20 cellular contexts compared by ENCODE assay signal in the genomic region with DNA sequence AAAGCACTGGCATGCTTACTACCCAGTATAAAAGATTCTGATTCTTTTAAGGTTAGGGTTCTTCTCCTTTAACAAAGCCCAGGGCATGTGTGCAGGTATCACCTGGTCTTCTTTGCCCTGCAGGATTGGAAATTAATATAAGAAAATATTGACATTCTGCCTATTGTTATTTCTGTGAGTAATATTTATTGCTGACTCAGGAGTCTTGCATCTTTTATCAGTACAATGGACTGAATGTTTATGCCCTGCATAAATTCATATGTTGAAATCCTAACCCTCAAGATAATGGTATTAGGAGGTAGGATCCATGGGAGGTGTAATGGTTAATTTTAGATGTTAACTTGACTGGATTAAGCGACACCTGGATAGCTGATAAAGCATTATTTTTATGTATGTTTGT.
DNase-seq lines count a peak whose midpoint lies in the region; ATAC-seq, FAIRE-seq and TF ChIP-seq lines count a peak whose summit lies in the region.
"Had no signal": no experiment of that assay in that cellular context is flagged by ENCODE, and none has a peak within 500 bp of the region (broad histone marks: within the 10 kb centered on the region; RNA-seq: fewer than 3 reads in every experiment).

No MANE protein-coding gene starts in this region.

- H3K36me3 ChIP-seq in IMR-90 (ENCODE audit: control insufficient read depth, insufficient read depth, low read length), result no peaks in the 10 kb centered on the region
- H3K36me3 ChIP-seq in H1 (ENCODE audit: control insufficient read depth in 2 of 4, insufficient read depth in 4 of 4, low read length in 3 of 4), result no peaks in the 10 kb centered on the region
- H3K36me3 ChIP-seq: BLaER1 treated with 17β-estradiol and CSF1 and Interleukin-3, amounts not matched to agents 10 nM and 100 nM had no signal

- H2BK12ac ChIP-seq in H1 (ENCODE audit: low read depth, low read length), result no peak overlapping the region

- H3K27ac ChIP-seq in A549, result no peak overlapping the region
- H3K27ac ChIP-seq in IMR-90 (ENCODE audit: insufficient read depth, low read length), result no peak overlapping the region
- H3K27ac ChIP-seq in H1 (ENCODE audit: low read depth, low read length), result no peak overlapping the region
- H3K27ac ChIP-seq: BLaER1 treated with 17β-estradiol and CSF1 and Interleukin-3, amounts not matched to agents 10 nM and 100 nM; C4-2B had no signal

- H2BK120ac ChIP-seq in IMR-90 (ENCODE audit: low read depth, low read length), result no peak overlapping the region
- no peak overlapping the region for H2BK120ac ChIP-seq in H1 (replicated peaks; ENCODE audit: low read depth, low read length)

- H3K9me1 ChIP-seq in IMR-90 (ENCODE audit: insufficient read depth, low read length), result no peaks in the 10 kb centered on the region

- 29% methylated on average over 1 of the region's 1 CpG for WGBS in A549 (ENCODE audit: missing lambda C conversion rate)
- WGBS in IMR-90 (ENCODE audit: extremely low coverage in 2 of 2, insufficient read length in 1 of 2), 2 experiments, result no CpG with 5 or more reads among the region's 1 CpG
- 87% methylated on average over 1 of the region's 1 CpG; no CpG with 5 or more reads in 1 of the 2 experiments for WGBS in H1 (ENCODE audit: extremely low coverage in 1 of 2, insufficient coverage in 1 of 2, insufficient read length in 1 of 2, insufficient replicate concordance in 2 of 2, low coverage in 1 of 2, low lambda C conversion rate in 2 of 2, missing lambda C conversion rate in 1 of 2), 2 experiments

- ATAC-seq in A549 (no peak), IMR-90 (ENCODE audit: low read depth) (no peak)
- ATAC-seq: CD8-positive, alpha-beta T cell had no signal

- H3K9ac ChIP-seq in IMR-90 (ENCODE audit: low read depth, low read length) (no peak overlapping the region), H1 (replicated peaks in 1 of 4; ENCODE audit: extremely low read depth in 1 of 4, low read depth in 3 of 4, low read length in 3 of 4) (no peak overlapping the region)
- H3K9ac ChIP-seq: BLaER1 treated with 17β-estradiol and CSF1 and Interleukin-3, amounts not matched to agents 10 nM and 100 nM had no signal

- no peaks in the 10 kb centered on the region for H3K79me2 ChIP-seq in H1 (ENCODE audit: control insufficient read depth in 1 of 2, insufficient read depth in 2 of 2, low read length in 2 of 2)

- no peak overlapping the region for H4K8ac ChIP-seq in IMR-90 (ENCODE audit: low read depth in 2 of 2, low read length in 2 of 2)
- H4K8ac ChIP-seq in H1 (ENCODE audit: extremely low read depth, insufficient read depth, low read length), result no peak overlapping the region

- TF ChIP-seq RAD21 in A549 (conservative IDR thresholded peaks at IDR 0.05 in 1 of 2, IDR thresholded peaks at IDR 0.05 in 1 of 2), result no peak
- no peak for TF ChIP-seq RAD21 in IMR-90 (IDR thresholded peaks at IDR 0.05; ENCODE audit: low read length)
- TF ChIP-seq RAD21 in H1 (IDR thresholded peaks at IDR 0.05 in 1 of 2, conservative IDR thresholded peaks at IDR 0.05 in 1 of 2; ENCODE audit: low read depth in 2 of 2, low read length in 2 of 2), result no peak

- DNase-seq in A549 (ENCODE audit: low read depth in 1 of 2, low spot score in 1 of 2) (no peak), IMR-90 (no peak), H1 (ENCODE audit: low read depth in 1 of 2, low spot score in 2 of 2) (no peak)
- DNase-seq in activated T-cell treated with anti-CD3 and anti-CD28 coated beads, Interleukin-2, amount 50 U/mL, for 1 hour, result no peak
- no peak for DNase-seq in stimulated activated CD4-positive, alpha-beta T cell treated with anti-CD3 and anti-CD28 coated beads, Interleukin-1b, Interleukin-23, amount 100 ng/mL, for 48 hours
- DNase-seq: 8988T; AML-193; Caco-2; Calu3; CD4-positive, alpha-beta T cell; CD8-positive, alpha-beta T cell; DMS79 treated with DMSO at 0.1 percent for 48 hours; GF-D8 had no signal

- no peak overlapping the region for H4K5ac ChIP-seq in IMR-90 (ENCODE audit: low read depth, low read length)
- no peak overlapping the region for H4K5ac ChIP-seq in H1 (ENCODE audit: insufficient read length, low read depth, low read length)

- H4K91ac ChIP-seq in IMR-90 (ENCODE audit: insufficient read depth, low read depth, low read length) (no peak overlapping the region), H1 (replicated peaks; ENCODE audit: insufficient read length, low read length) (no peak overlapping the region)

- H3K23me2 ChIP-seq in H1 (ENCODE audit: low read depth, low read length), result no peaks in the 10 kb centered on the region

- no peak overlapping the region for H2BK20ac ChIP-seq in IMR-90 (ENCODE audit: low read depth, low read length)
- no peak overlapping the region for H2BK20ac ChIP-seq in H1 (ENCODE audit: low read length)

- H4K20me1 ChIP-seq in IMR-90 (ENCODE audit: insufficient read depth, low read length), result no peaks in the 10 kb centered on the region
- H4K20me1 ChIP-seq in H1 (replicated peaks in 1 of 2; ENCODE audit: control insufficient read depth in 1 of 2, insufficient read depth in 2 of 2, low read length in 2 of 2), result no peaks in the 10 kb centered on the region
- H4K20me1 ChIP-seq: BLaER1 treated with 17β-estradiol and CSF1 and Interleukin-3, amounts not matched to agents 10 nM and 100 nM had no signal

- POLR2A ChIA-PET in A549 (lab: Yijun Ruan, JAX) (no interaction called here), IMR-90 (lab: Charles Lee; ENCODE audit: unreplicated experiment) (no interaction called here), H1 (lab: Charles Lee; ENCODE audit: partially characterized antibody) (interaction anchor here (0.6 kb wide), 1 partner anchor 242 kb away, joined by 3 read pairs; no protein-coding TSS in a partner anchor)

- CTCF ChIA-PET in A549 (lab: Yijun Ruan, JAX), result interaction anchor here (1.7 kb wide), 1 partner anchor 15 kb away, joined by 4 read pairs; no protein-coding TSS in a partner anchor
- CTCF ChIA-PET in IMR-90 (lab: Yijun Ruan, JAX), result no interaction called here
- CTCF ChIA-PET in H1 (lab: Charles Lee; ENCODE audit: partially characterized antibody), result interaction anchor here (0.9 to 1.3 kb wide), 2 partner anchors 104 to 245 kb away, joined by 3 read pairs; no protein-coding TSS in a partner anchor

- H3K9me3 ChIP-seq in A549 (no peaks in the 10 kb centered on the region), IMR-90 (ENCODE audit: control insufficient read depth, insufficient read depth, low read length) (no peaks in the 10 kb centered on the region), H1 (ENCODE audit: insufficient read depth in 2 of 2, low read depth in 1 of 2, low read length in 1 of 2) (no peaks in the 10 kb centered on the region)
- H3K9me3 ChIP-seq: BLaER1 treated with 17β-estradiol and CSF1 and Interleukin-3, amounts not matched to agents 10 nM and 100 nM; Caco-2 had no signal

- no TSS peak for BruUV-seq in IMR-90 (replicated peaks; lab: Mats Ljungman, UMichigan)

- TF ChIP-seq POLR2A in A549 (IDR thresholded peaks at IDR 0.05; ENCODE audit: low read length) (no peak), IMR-90 (IDR thresholded peaks at IDR 0.05; ENCODE audit: low read depth, low read length) (no peak), H1 (IDR thresholded peaks at IDR 0.05; ENCODE audit: control extremely low read depth in 1 of 2, low read depth in 2 of 2, low read length in 2 of 2) (no peak)

- dilution Hi-C loops in IMR-90 (cut with HindIII; ENCODE audit: low sequenced_read_pairs, unreplicated experiment), result no loop called here

- no peak overlapping the region for H2AK9ac ChIP-seq in IMR-90 (replicated peaks; ENCODE audit: low read depth, low read length, poor library complexity)

- H3K4me2 ChIP-seq in A549, result no peak overlapping the region
- no peak overlapping the region for H3K4me2 ChIP-seq in IMR-90 (ENCODE audit: low read depth, low read length)
- H3K4me2 ChIP-seq in H1 (ENCODE audit: insufficient read depth in 1 of 2, low read depth in 2 of 2, low read length in 2 of 2), result no peak overlapping the region
- H3K4me2 ChIP-seq: BLaER1 treated with 17β-estradiol and CSF1 and Interleukin-3, amounts not matched to agents 10 nM and 100 nM had no signal

- TF ChIP-seq CTCF in A549 (IDR thresholded peaks at IDR 0.05) (no peak), IMR-90 (conservative IDR thresholded peaks at IDR 0.05; ENCODE audit: low read depth, low read length) (no peak), H1 (IDR thresholded peaks at IDR 0.05; ENCODE audit: control extremely low read depth in 1 of 3, insufficient read depth in 1 of 3, low read depth in 1 of 3, low read length in 3 of 3) (no peak)

- H3K79me1 ChIP-seq in IMR-90 (ENCODE audit: low read depth in 1 of 2, low read length in 2 of 2) (no peaks in the 10 kb centered on the region), H1 (ENCODE audit: low read depth, low read length) (no peaks in the 10 kb centered on the region)

- H3K14ac ChIP-seq in IMR-90 (replicated peaks; ENCODE audit: low read depth, low read length), result no peak overlapping the region
- no peak overlapping the region for H3K14ac ChIP-seq in H1 (ENCODE audit: insufficient read length)

- H2AFZ ChIP-seq in IMR-90 (replicated peaks; ENCODE audit: low read length, poor library complexity) (no peak overlapping the region), H1 (ENCODE audit: low read length) (no peak overlapping the region)

- TF ChIP-seq EP300 in A549 (IDR thresholded peaks at IDR 0.05) (no peak), H1 (IDR thresholded peaks at IDR 0.05; ENCODE audit: borderline replicate concordance in 1 of 2, low read depth in 2 of 2, low read length in 2 of 2) (no peak)

- H3K18ac ChIP-seq in IMR-90 (ENCODE audit: low read depth, low read length), result no peak overlapping the region
- H3K18ac ChIP-seq in H1 (ENCODE audit: extremely low read depth, low read length), result no peak overlapping the region

- in situ Hi-C loops in IMR-90 (cut with MboI; ENCODE audit: low sequenced_read_pairs), result no loop called here

- H3K4me3 ChIP-seq in A549, result no peak overlapping the region
- no peak overlapping the region for H3K4me3 ChIP-seq in IMR-90 (ENCODE audit: insufficient read depth, low read depth, low read length)
- H3K4me3 ChIP-seq in H1 (ENCODE audit: extremely low read depth in 1 of 4, insufficient read depth in 2 of 4, low read depth in 3 of 4, low read length in 4 of 4), result no peak overlapping the region
- H3K4me3 ChIP-seq: BLaER1 treated with 17β-estradiol and CSF1 and Interleukin-3, amounts not matched to agents 10 nM and 100 nM had no signal

- no peak overlapping the region for H2AK5ac ChIP-seq in IMR-90 (ENCODE audit: low read depth, low read length)
- no peak overlapping the region for H2AK5ac ChIP-seq in H1 (ENCODE audit: low read depth, low read length)

- FAIRE-seq in A549 (lab: Jason Lieb, UNC) (no peak), H1 (lab: Jason Lieb, UNC) (no peak)
- FAIRE-seq: A204.1, D721Med, G401.6, GM12891, GM19239 had no signal

- H3K56ac ChIP-seq in IMR-90 (ENCODE audit: extremely low read depth, insufficient read depth, low read length) (no peak overlapping the region), H1 (replicated peaks; ENCODE audit: insufficient read length, low read depth, low read length) (no peak overlapping the region)

- H3K4me1 ChIP-seq in A549 (no peaks in the 10 kb centered on the region), IMR-90 (ENCODE audit: control insufficient read depth, insufficient read depth, low read length) (no peaks in the 10 kb centered on the region), H1 (replicated peaks in 1 of 4; ENCODE audit: control insufficient read depth in 3 of 4, insufficient read depth in 4 of 4, low read length in 3 of 4) (no peaks in the 10 kb centered on the region)
- H3K4me1 ChIP-seq: Caco-2 had no signal

- intact Hi-C loops in IMR-90 (cut with micrococcal nuclease), result no loop called here

- H3K23ac ChIP-seq in IMR-90 (ENCODE audit: low read depth, low read length) (no peak overlapping the region), H1 (ENCODE audit: insufficient read length) (no peak overlapping the region)

- H3K4ac ChIP-seq in IMR-90 (ENCODE audit: low read depth, low read length) (no peak overlapping the region), H1 (replicated peaks; ENCODE audit: insufficient read length, low read depth, low read length) (no peak overlapping the region)

- H2BK15ac ChIP-seq in IMR-90 (ENCODE audit: low read depth, low read length), result no peak overlapping the region
- H2BK15ac ChIP-seq in H1 (ENCODE audit: low read length), result no peak overlapping the region

- H2BK5ac ChIP-seq in IMR-90 (ENCODE audit: low read depth, low read length, poor library complexity, severe bottlenecking) (no peak overlapping the region), H1 (ENCODE audit: low read depth, low read length) (no peak overlapping the region)

- H3K27me3 ChIP-seq in IMR-90 (ENCODE audit: control insufficient read depth, insufficient read depth, low read length), result no peaks in the 10 kb centered on the region
- no peaks in the 10 kb centered on the region for H3K27me3 ChIP-seq in H1 (replicated peaks in 1 of 4; ENCODE audit: control insufficient read depth in 3 of 4, extremely low read depth in 1 of 4, insufficient read depth in 3 of 4, low read length in 3 of 4)
- H3K27me3 ChIP-seq: BLaER1 treated with 17β-estradiol and CSF1 and Interleukin-3, amounts not matched to agents 10 nM and 100 nM had no signal
